ENCODE assay signal across 8 cellular contexts in the genomic region with DNA sequence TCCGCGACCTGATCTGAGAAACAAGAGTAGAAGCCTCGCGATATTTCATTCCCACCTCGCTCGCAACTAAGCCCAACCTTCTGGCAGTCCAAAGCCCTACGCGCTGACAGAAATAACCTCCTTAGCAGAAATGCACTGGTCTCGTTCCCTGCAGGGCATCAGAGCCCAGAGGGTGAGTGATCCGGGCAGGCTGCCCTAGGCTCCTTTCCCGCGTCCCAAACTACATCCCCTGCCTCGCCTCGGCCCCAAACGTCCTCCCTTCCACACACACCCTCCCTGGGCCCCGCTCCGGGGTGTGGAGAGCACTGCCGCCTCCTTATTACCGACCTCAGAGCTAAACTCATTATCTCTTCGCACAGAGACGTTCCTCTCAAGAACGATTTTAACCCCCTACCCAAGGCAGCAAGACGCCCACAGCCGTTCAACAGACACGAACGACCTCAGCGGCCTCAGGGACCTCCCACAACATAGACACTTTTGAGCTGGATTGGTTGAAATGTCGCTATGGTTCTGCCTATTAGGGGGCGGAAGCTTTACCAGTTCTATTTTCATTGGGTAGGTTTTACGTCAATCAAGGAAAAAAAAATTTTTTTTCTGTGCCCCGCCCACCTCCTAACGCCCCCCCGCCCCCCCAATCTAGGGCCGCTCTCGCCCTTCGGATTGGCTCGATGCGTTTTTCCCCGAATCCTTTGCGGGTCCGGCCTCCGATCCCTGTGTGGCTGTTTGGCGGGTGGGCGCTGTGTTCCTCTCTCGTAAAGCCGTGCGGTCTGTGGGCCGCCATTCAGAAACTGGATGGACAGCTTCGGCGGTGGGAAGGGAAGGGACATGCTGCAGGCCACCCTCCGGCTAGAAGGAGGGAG. TPM values are rescaled to one million over a fixed set of nuclear protein-coding genes. Genes with fewer than 3 reads are reported as not detected.
DNase-seq lines count a peak whose midpoint lies in the region; ATAC-seq and TF ChIP-seq lines count a peak whose summit lies in the region.

A gene (minus strand): TSS at position 439 of the 860 bp plus-strand sequence. CDS start 95 bp downstream, at position 344.

- peaks cover 3 to 20% of the 10 kb centered on the region in 2 experiments; a peak in 2 of 4 replicates for H3K4me1 ChIP-seq in SK-N-SH (ENCODE audit: control insufficient read depth in 1 of 2, insufficient read depth in 2 of 2, low read depth in 1 of 2, low read length in 1 of 2)

- H3K27me3 ChIP-seq in SK-N-SH (ENCODE audit: insufficient read depth), result no peaks in the 10 kb centered on the region

- H2AFZ ChIP-seq in SK-N-SH (ENCODE audit: low read depth), result peak within 1 kb of the TSS; percentile 97

- H3K36me3 ChIP-seq in SK-N-SH (replicated peaks in 1 of 2; ENCODE audit: control insufficient read depth in 1 of 2, insufficient read depth in 2 of 2, low read length in 1 of 2), result peaks cover 21 to 22% of the 10 kb centered on the region in 2 experiments

- H3K79me2 ChIP-seq in SK-N-SH (ENCODE audit: insufficient read depth), result peaks cover 23% of the 10 kb centered on the region; the same call in 1 of the 2 replicates

- TF ChIP-seq RAD21 in SK-N-SH (IDR thresholded peaks at IDR 0.05; ENCODE audit: low read length), result no peak

- H3F3A ChIP-seq in SK-N-SH (replicated peaks; ENCODE audit: insufficient read depth), result peaks cover 10% of the 10 kb centered on the region

- H4K20me1 ChIP-seq in SK-N-SH (ENCODE audit: insufficient read depth), result no peaks in the 10 kb centered on the region

- under 1% methylated on average over 47 of the region's 51 CpGs for WGBS in SK-N-SH (ENCODE audit: low lambda C conversion rate)

- peak; percentile 93 for ATAC-seq in HG02588 (IDR thresholded peaks at IDR 0.05; ENCODE audit: unreplicated experiment)

- CTCF ChIA-PET in SK-N-SH (lab: Yijun Ruan, JAX), result interaction anchor here (1.0 to 2.6 kb wide), 12 partner anchors 12 to 1683 kb away, joined by 3 to 14 read pairs (median 4); a partner anchor contains a TSS

- POLR2A ChIA-PET in SK-N-SH (lab: Yijun Ruan, JAX), result interaction anchor here (0.6 to 1.6 kb wide), 3 partner anchors 17 to 119 kb away, joined by 3 to 6 read pairs (median 4); a partner anchor contains a TSS

- H3K9me2 ChIP-seq in SK-N-SH, result no peaks in the 10 kb centered on the region; the same call in 1 of the 2 replicates

- H3K27ac ChIP-seq in SK-N-SH (ENCODE audit: low read depth in 2 of 2, low read length in 1 of 2), result peak within 1 kb of the TSS; percentile 95 to 99
- peak within 1 kb of the TSS; percentile 98 for H3K27ac ChIP-seq in temporal lobe (ENCODE audit: low read depth, low read length)

- peak in 1 of 2 experiments; percentile 11; a peak in 1 of 4 replicates for TF ChIP-seq EP300 in SK-N-SH (IDR thresholded peaks at IDR 0.05; ENCODE audit: borderline replicate concordance in 1 of 2, low read depth in 1 of 2, low read length in 1 of 2)

- peak within 1 kb of the TSS; percentile 95 for H3K4me2 ChIP-seq in SK-N-SH

- DNase-seq in NCI-H1048 (lab: John Stamatoyannopoulos, UW) (peak; percentile 89), SK-N-SH (peak; percentile 85), globus pallidus (ENCODE audit: low spot score) (peak; percentile 96), occipital lobe (lab: John Stamatoyannopoulos, UW) (peak; percentile 94)
- DNase-seq in activated naive CD4-positive, alpha-beta T cell treated with anti-CD3 and anti-CD28 coated beads, Interleukin-2, amount 50 U/mL, for 16 hours, result peak; percentile 88

- TF ChIP-seq CTCF in SK-N-SH (IDR thresholded peaks at IDR 0.05), result no peak

- peak within 1 kb of the TSS; percentile 83 for H3K4me3 ChIP-seq in GM08714 (ENCODE audit: low read length)
- peak within 1 kb of the TSS; percentile 87 to 99 for H3K4me3 ChIP-seq in SK-N-SH (ENCODE audit: low read depth in 2 of 2, low read length in 1 of 2)

- no peaks in the 10 kb centered on the region for H3K9me3 ChIP-seq in SK-N-SH

- peak within 1 kb of the TSS; percentile 91 for H3K9ac ChIP-seq in SK-N-SH

TF ChIP-seq in SK-N-SH, 30 proteins besides CTCF, POLR2A, EP300 and RAD21 (continues in another document):
- TF ChIP-seq GABPA (IDR thresholded peaks at IDR 0.05; ENCODE audit: low read depth) (no peak), SIN3A (IDR thresholded peaks at IDR 0.05; ENCODE audit: borderline replicate concordance, low read depth, low read length) (peak; percentile 78; the same call in 1 of the 2 replicates), POLR2AphosphoS5 (IDR thresholded peaks at IDR 0.05; ENCODE audit: low read depth, low read length) (peak; percentile 92), YY1 (IDR thresholded peaks at IDR 0.05; ENCODE audit: low read depth) (peak; percentile 86), RXRA (IDR thresholded peaks at IDR 0.05; ENCODE audit: borderline replicate concordance, low read depth) (no peak), TCF12 (IDR thresholded peaks at IDR 0.05) (no peak), NRF1 (IDR thresholded peaks at IDR 0.05; ENCODE audit: low read depth, low read length) (no peak), RCOR1 (IDR thresholded peaks at IDR 0.05; ENCODE audit: low read length) (no peak; the same call in 1 of the 2 replicates), MXI1 (IDR thresholded peaks at IDR 0.05; ENCODE audit: low read depth, low read length) (peak; percentile 84), RFX5 (IDR thresholded peaks at IDR 0.05; ENCODE audit: low read length) (peak; percentile 10; the same call in 1 of the 2 replicates), SMC3 (IDR thresholded peaks at IDR 0.05; ENCODE audit: low read depth, low read length) (no peak), CHD2 (IDR thresholded peaks at IDR 0.05; ENCODE audit: low read length, partially characterized antibody) (peak; percentile 98), TAF1 (IDR thresholded peaks at IDR 0.05; ENCODE audit: borderline replicate concordance, low read depth, low read length) (peak; percentile 92)
- TF ChIP-seq, protein P1, sequence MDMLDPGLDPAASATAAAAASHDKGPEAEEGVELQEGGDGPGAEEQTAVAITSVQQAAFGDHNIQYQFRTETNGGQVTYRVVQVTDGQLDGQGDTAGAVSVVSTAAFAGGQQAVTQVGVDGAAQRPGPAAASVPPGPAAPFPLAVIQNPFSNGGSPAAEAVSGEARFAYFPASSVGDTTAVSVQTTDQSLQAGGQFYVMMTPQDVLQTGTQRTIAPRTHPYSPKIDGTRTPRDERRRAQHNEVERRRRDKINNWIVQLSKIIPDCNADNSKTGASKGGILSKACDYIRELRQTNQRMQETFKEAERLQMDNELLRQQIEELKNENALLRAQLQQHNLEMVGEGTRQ (IDR thresholded peaks at IDR 0.05; ENCODE audit: borderline replicate concordance, low read depth, low read length), result no peak
- TF ChIP-seq, protein P2, sequence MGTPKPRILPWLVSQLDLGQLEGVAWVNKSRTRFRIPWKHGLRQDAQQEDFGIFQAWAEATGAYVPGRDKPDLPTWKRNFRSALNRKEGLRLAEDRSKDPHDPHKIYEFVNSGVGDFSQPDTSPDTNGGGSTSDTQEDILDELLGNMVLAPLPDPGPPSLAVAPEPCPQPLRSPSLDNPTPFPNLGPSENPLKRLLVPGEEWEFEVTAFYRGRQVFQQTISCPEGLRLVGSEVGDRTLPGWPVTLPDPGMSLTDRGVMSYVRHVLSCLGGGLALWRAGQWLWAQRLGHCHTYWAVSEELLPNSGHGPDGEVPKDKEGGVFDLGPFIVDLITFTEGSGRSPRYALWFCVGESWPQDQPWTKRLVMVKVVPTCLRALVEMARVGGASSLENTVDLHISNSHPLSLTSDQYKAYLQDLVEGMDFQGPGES (IDR thresholded peaks at IDR 0.05; ENCODE audit: low read depth, low read length), result peak; percentile 62; the same call in 1 of the 2 replicates
- TF ChIP-seq, protein P3, sequence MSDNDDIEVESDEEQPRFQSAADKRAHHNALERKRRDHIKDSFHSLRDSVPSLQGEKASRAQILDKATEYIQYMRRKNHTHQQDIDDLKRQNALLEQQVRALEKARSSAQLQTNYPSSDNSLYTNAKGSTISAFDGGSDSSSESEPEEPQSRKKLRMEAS (IDR thresholded peaks at IDR 0.05; ENCODE audit: low read depth), result peak; percentile 92
- TF ChIP-seq, protein P4, sequence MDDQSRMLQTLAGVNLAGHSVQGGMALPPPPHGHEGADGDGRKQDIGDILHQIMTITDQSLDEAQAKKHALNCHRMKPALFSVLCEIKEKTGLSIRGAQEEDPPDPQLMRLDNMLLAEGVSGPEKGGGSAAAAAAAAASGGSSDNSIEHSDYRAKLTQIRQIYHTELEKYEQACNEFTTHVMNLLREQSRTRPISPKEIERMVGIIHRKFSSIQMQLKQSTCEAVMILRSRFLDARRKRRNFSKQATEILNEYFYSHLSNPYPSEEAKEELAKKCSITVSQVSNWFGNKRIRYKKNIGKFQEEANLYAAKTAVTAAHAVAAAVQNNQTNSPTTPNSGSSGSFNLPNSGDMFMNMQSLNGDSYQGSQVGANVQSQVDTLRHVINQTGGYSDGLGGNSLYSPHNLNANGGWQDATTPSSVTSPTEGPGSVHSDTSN (IDR thresholded peaks at IDR 0.05), result peak; percentile 91
- TF ChIP-seq, protein P5, sequence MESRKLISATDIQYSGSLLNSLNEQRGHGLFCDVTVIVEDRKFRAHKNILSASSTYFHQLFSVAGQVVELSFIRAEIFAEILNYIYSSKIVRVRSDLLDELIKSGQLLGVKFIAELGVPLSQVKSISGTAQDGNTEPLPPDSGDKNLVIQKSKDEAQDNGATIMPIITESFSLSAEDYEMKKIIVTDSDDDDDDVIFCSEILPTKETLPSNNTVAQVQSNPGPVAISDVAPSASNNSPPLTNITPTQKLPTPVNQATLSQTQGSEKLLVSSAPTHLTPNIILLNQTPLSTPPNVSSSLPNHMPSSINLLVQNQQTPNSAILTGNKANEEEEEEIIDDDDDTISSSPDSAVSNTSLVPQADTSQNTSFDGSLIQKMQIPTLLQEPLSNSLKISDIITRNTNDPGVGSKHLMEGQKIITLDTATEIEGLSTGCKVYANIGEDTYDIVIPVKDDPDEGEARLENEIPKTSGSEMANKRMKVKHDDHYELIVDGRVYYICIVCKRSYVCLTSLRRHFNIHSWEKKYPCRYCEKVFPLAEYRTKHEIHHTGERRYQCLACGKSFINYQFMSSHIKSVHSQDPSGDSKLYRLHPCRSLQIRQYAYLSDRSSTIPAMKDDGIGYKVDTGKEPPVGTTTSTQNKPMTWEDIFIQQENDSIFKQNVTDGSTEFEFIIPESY (IDR thresholded peaks at IDR 0.05; ENCODE audit: borderline replicate concordance, low read depth), result peak; percentile 93
- TF ChIP-seq, protein P6, sequence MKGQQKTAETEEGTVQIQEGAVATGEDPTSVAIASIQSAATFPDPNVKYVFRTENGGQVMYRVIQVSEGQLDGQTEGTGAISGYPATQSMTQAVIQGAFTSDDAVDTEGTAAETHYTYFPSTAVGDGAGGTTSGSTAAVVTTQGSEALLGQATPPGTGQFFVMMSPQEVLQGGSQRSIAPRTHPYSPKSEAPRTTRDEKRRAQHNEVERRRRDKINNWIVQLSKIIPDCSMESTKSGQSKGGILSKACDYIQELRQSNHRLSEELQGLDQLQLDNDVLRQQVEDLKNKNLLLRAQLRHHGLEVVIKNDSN (IDR thresholded peaks at IDR 0.05; ENCODE audit: borderline replicate concordance, low read depth), result no peak

RNA-seq across cellular contexts. Expression of the gene that starts here (rescaled TPM):
- polyA plus RNA-seq in SK-N-SH (2012; rRNA removed), result 3.6 and 4.6 TPM in 2 replicates
- polyA plus RNA-seq in SK-N-SH (2012; cell fraction: cytosol; rRNA removed), result 5.8 and 15.9 TPM in 2 replicates
- polyA plus RNA-seq in SK-N-SH (2012; cell fraction: nucleus; rRNA removed), result 1.0 and 3.1 TPM in 2 replicates
- total RNA-seq in occipital lobe (32.0 TPM), temporal lobe (16.0 TPM)

Comparison
In these comparisons a context has a peak if more than half of its experiments do, and no peak if none do; other contexts are left out.
1. Peak in every context shown above with its lines: DNase-seq, ATAC-seq, H3K4me3 ChIP-seq and H3K27ac ChIP-seq.